In genomic region chr14:96040836-96041371, GRCh38 we compare ENCODE assay signal across 12 cellular contexts. TPM values are rescaled to one million over a fixed set of nuclear protein-coding genes. Genes with fewer than 3 reads are reported as not detected.
DNase-seq lines count a peak whose midpoint lies in the region; ATAC-seq and TF ChIP-seq lines count a peak whose summit lies in the region.
"Had no signal": no experiment of that assay in that cellular context is flagged by ENCODE, and none has a peak within 500 bp of the region (broad histone marks: within the 10 kb centered on the region; RNA-seq: fewer than 3 reads in every experiment).

No MANE protein-coding gene starts in this region.

- no peaks in the 10 kb centered on the region for H3K9me2 ChIP-seq in GM23248 (ENCODE audit: insufficient read depth)

- peaks cover 37% of the 10 kb centered on the region for H3K27me3 Mint-ChIP-seq in nephron (ENCODE audit: low read depth)

- in situ Hi-C loops in GM23248 (cut with MboI) = no loop called here

- no peaks in the 10 kb centered on the region for H3K9me3 ChIP-seq in GM23248 (ENCODE audit: low read depth)
- H3K9me3 ChIP-seq in colonic mucosa = no peaks in the 10 kb centered on the region
- H3K9me3 ChIP-seq in left ventricle myocardium inferior (replicated peaks) = peaks cover 8% of the 10 kb centered on the region

- H3K4me3 ChIP-seq in AG10803 (ENCODE audit: low read length) (no peak overlapping the region), GM23248 (peak overlapping the region; percentile 81), dorsolateral prefrontal cortex (peak overlapping the region in 58 of 59 donors; percentile 45 to 98 (median 86)), colonic mucosa (no peak overlapping the region), left ventricle myocardium inferior (no peak overlapping the region)

- H3K27me3 ChIP-seq in GM23248 (replicated peaks; ENCODE audit: insufficient read depth) (no peaks in the 10 kb centered on the region), dorsolateral prefrontal cortex (no peaks in the 10 kb centered on the region), colonic mucosa (peaks cover 8% of the 10 kb centered on the region), left ventricle myocardium inferior (ENCODE audit: low read depth) (peaks cover 68% of the 10 kb centered on the region)
- H3K27me3 ChIP-seq: brain microvascular endothelial cell had no signal

- TF ChIP-seq CTCF in AG10803 (conservative IDR thresholded peaks at IDR 0.05; ENCODE audit: low read length) (no peak), dorsolateral prefrontal cortex (IDR thresholded peaks at IDR 0.05 in 54 of 56, conservative IDR thresholded peaks at IDR 0.05 in 2 of 56; ENCODE audit: low read depth in 1 of 56, partially characterized antibody in 56 of 56) (no peak), nephron (IDR thresholded peaks at IDR 0.05; ENCODE audit: unreplicated experiment in 3 of 3) (no peak), colonic mucosa (IDR thresholded peaks at IDR 0.05) (no peak), left ventricle myocardium inferior (IDR thresholded peaks at IDR 0.05; ENCODE audit: borderline replicate concordance) (no peak)

- H3K27ac ChIP-seq in GM23248 (peak overlapping the region; percentile 51; the same call in 1 of the 2 replicates), dorsolateral prefrontal cortex (peak overlapping the region in 50 of 59 donors; percentile 7 to 95 (median 90)), colonic mucosa (no peak overlapping the region), left ventricle myocardium inferior (replicated peaks) (no peak overlapping the region)
- H3K27ac ChIP-seq: brain microvascular endothelial cell had no signal

- H3K36me3 ChIP-seq in GM23248 (ENCODE audit: low read depth) (no peaks in the 10 kb centered on the region), colonic mucosa (no peaks in the 10 kb centered on the region), left ventricle myocardium inferior (no peaks in the 10 kb centered on the region)
- H3K36me3 ChIP-seq: brain microvascular endothelial cell had no signal

- H3K27ac Mint-ChIP-seq in nephron = peak overlapping the region in 2 of 3 experiments; percentile 30 to 81

- H3K4me3 Mint-ChIP-seq in nephron = peak overlapping the region; percentile 86 to 92 (median 91)

- H3K4me2 ChIP-seq in GM23248 (ENCODE audit: unreplicated experiment) = peak overlapping the region; percentile 97

- H3K79me2 ChIP-seq in GM23248 (ENCODE audit: insufficient read depth) = peaks cover 63% of the 10 kb centered on the region

- 0 out of 2 replicates have a peak, but pooled peaks cover 5% of the 10 kb centered on the region for H4K20me1 ChIP-seq in GM23248 (ENCODE audit: insufficient read depth)

- 60 to 62% methylated on average over 9 of the region's 9 CpGs for WGBS in GM23248 (ENCODE audit: low coverage in 1 of 2, low lambda C conversion rate in 2 of 2, missing lambda C conversion rate in 2 of 2), 2 experiments

- H2AFZ ChIP-seq in GM23248 = no peak overlapping the region

- H3F3A ChIP-seq in GM23248 (ENCODE audit: insufficient read depth) = peaks cover 10% of the 10 kb centered on the region

- H3K9me3 Mint-ChIP-seq in nephron = peaks cover 3% of the 10 kb centered on the region

- no peak for ATAC-seq in GM19395 (IDR thresholded peaks at IDR 0.05; ENCODE audit: unreplicated experiment)
- ATAC-seq: left cardiac atrium, sciatic nerve had no signal

- intact Hi-C loops in dorsolateral prefrontal cortex (cut with DNase I) = no loop called here
- intact Hi-C loops in colonic mucosa (cut with DNase I) = no loop called here
- intact Hi-C loops in left ventricle myocardium inferior (cut with micrococcal nuclease) = no loop called here

- H3K36me3 Mint-ChIP-seq in nephron (ENCODE audit: low read depth) = peaks cover 14% of the 10 kb centered on the region

- H3K9ac ChIP-seq in GM23248 = peak overlapping the region; percentile 91
- no peak overlapping the region for H3K9ac ChIP-seq in colonic mucosa (ENCODE audit: low read depth in 2 of 2, low read length in 2 of 2)

- H3K4me1 ChIP-seq in GM23248 (ENCODE audit: insufficient read depth) (peaks cover 13% of the 10 kb centered on the region), colonic mucosa (peaks cover 9% of the 10 kb centered on the region), left ventricle myocardium inferior (peaks cover 31% of the 10 kb centered on the region)

- DNase-seq in AG10803 (ENCODE audit: low read depth) = peak; percentile 24
- peak; percentile 35 for DNase-seq in GM23248
- DNase-seq in dorsolateral prefrontal cortex = no peak
- DNase-seq in GDM1 (lab: John Stamatoyannopoulos, UW) = no peak
- DNase-seq in colonic mucosa = no peak
- no peak for DNase-seq in left ventricle myocardium inferior
- DNase-seq: brain microvascular endothelial cell, left cardiac atrium, NCI-H446 treated with DMSO at 0.1 percent for 48 hours had no signal

- H3K4me1 Mint-ChIP-seq in nephron = peaks cover 35% of the 10 kb centered on the region

RNA-seq across cellular contexts. Expression of gene C14orf132, which starts 1.7 kb away (rescaled TPM):
- total RNA-seq in GM23248 (2014; rRNA removed; shearing (Covaris generic)) = 18.6 TPM in 2 replicates
- polyA plus RNA-seq in GM23248 (2016; fragmentation: Nextera tagmentation; extraction: Ambion mirVana) = 25.7 and 26.2 TPM in 2 replicates
- total RNA-seq in dorsolateral prefrontal cortex (100 to 1,000 TPM in 116 of 120 experiments, 10 to 100 TPM in 4; 92.3 to 230 (median 143) TPM), colonic mucosa (1 to 10 TPM; 2.2 to 3.6 TPM), left ventricle myocardium inferior (4.8 TPM)

Comparison
In these comparisons a context has a peak if more than half of its experiments do, and no peak if none do; other contexts are left out.
1. DNase-seq: peak in AG10803 (single experiment) and GM23248 (single experiment); none in dorsolateral prefrontal cortex (0 of 10), GDM1 (single experiment), colonic mucosa (single experiment) and left ventricle myocardium inferior (single experiment).
2. H3K4me3 ChIP-seq: peak in GM23248 (single experiment) and dorsolateral prefrontal cortex (58 of 59); none in AG10803 (single experiment), colonic mucosa (single experiment) and left ventricle myocardium inferior (single experiment).
3. H3K27ac ChIP-seq: peak in GM23248 (single experiment) and dorsolateral prefrontal cortex (50 of 59); none in colonic mucosa (single experiment) and left ventricle myocardium inferior (single experiment).